In genomic region chr1:147618077-147618569, GRCh38 we compare ENCODE assay signal across 10 cellular contexts. TPM values are rescaled to one million over a fixed set of nuclear protein-coding genes. Genes with fewer than 3 reads are reported as not detected.
A peak's percentile ranks its signal among the peaks of the same experiment; 100 is the strongest.
DNase-seq lines count a peak whose midpoint lies in the region; ATAC-seq lines count a peak whose summit lies in the region.
"Had no signal": no experiment of that assay in that cellular context is flagged by ENCODE, and none has a peak within 500 bp of the region (broad histone marks: within the 10 kb centered on the region; RNA-seq: fewer than 3 reads in every experiment).

No MANE protein-coding gene starts in this region.

- H3K27me3 Mint-ChIP-seq in activated naive CD8-positive, alpha-beta T cell: no peaks in the 10 kb centered on the region

- peaks cover 26% of the 10 kb centered on the region for H3K4me1 Mint-ChIP-seq in activated naive CD8-positive, alpha-beta T cell (ENCODE audit: low read depth)

- no peak for ATAC-seq in GM18517 (IDR thresholded peaks at IDR 0.05; ENCODE audit: unreplicated experiment)

- no peaks in the 10 kb centered on the region for H3K9me3 Mint-ChIP-seq in activated naive CD8-positive, alpha-beta T cell (ENCODE audit: low read depth)

- peaks cover 31% of the 10 kb centered on the region for H3K36me3 Mint-ChIP-seq in activated naive CD8-positive, alpha-beta T cell

- DNase-seq in CMK (ENCODE audit: low read depth): peak; percentile 72
- peak in 4 of 5 experiments; percentile 10 to 95 (median 42) for DNase-seq in T-helper 2 cell
- DNase-seq in stimulated activated CD4-positive, alpha-beta T cell treated with anti-CD3 and anti-CD28 coated beads, Interleukin-15, amount 100 ng/mL, for 24 hours: peak; percentile 66
- no peak for DNase-seq in dermis blood vessel endothelial cell
- DNase-seq in T-helper 9 cell: no peak
- no peak for DNase-seq in GM03348 (ENCODE audit: low spot score)
- DNase-seq: mammary epithelial cell, stomach had no signal

- H3K4me3 Mint-ChIP-seq in activated naive CD8-positive, alpha-beta T cell: peak overlapping the region; percentile 65

- peak overlapping the region; percentile 70 for H3K27ac Mint-ChIP-seq in activated naive CD8-positive, alpha-beta T cell

RNA-seq across cellular contexts. Expression of gene ACP6, which starts 52.2 kb away (rescaled TPM):
- total RNA-seq in dermis blood vessel endothelial cell: 3.4 and 4.1 TPM in 2 replicates

Comparison
In these comparisons a context has a peak if more than half of its experiments do, and no peak if none do; other contexts are left out.
1. DNase-seq: peak in CMK (single experiment), T-helper 2 cell (4 of 5) and stimulated activated CD4-positive, alpha-beta T cell treated with anti-CD3 and anti-CD28 coated beads, Interleukin-15, amount 100 ng/mL, for 24 hours (single experiment); none in dermis blood vessel endothelial cell (single experiment), T-helper 9 cell (single experiment) and GM03348 (single experiment).